11 cellular contexts compared by ENCODE assay signal in genomic region chr10:122018951-122019413, GRCh38. TPM values are rescaled to one million over a fixed set of nuclear protein-coding genes. Genes with fewer than 3 reads are reported as not detected.
DNase-seq lines count a peak whose midpoint lies in the region; ATAC-seq, FAIRE-seq and TF ChIP-seq lines count a peak whose summit lies in the region.
"Had no signal": no experiment of that assay in that cellular context is flagged by ENCODE, and none has a peak within 500 bp of the region (broad histone marks: within the 10 kb centered on the region; RNA-seq: fewer than 3 reads in every experiment).

No MANE protein-coding gene starts in this region.

- H3K4me1 Mint-ChIP-seq in GM23338 = peaks cover 21% of the 10 kb centered on the region

- H3K9me3 ChIP-seq in Panc1 (ENCODE audit: control insufficient read depth, insufficient read depth, low read depth, low read length) (no peaks in the 10 kb centered on the region), right atrium auricular region (no peaks in the 10 kb centered on the region)

- POLR2A ChIA-PET in Panc1 (lab: Charles Lee) = no interaction called here

- no peaks in the 10 kb centered on the region for H3K79me2 ChIP-seq in GM23338 (replicated peaks; ENCODE audit: insufficient read depth)

- H2AFZ ChIP-seq in GM23338 = peak overlapping the region; percentile 99

- H3K9ac ChIP-seq in rectal smooth muscle tissue (ENCODE audit: low read length) = peak overlapping the region; percentile 10

- in situ Hi-C loops in Panc1 (cut with HindIII; ENCODE audit: low pct_unique_long_range_greater_than_20kb, low sequenced_read_pairs) = no loop called here

- intact Hi-C loops in Panc1 (cut with micrococcal nuclease; ENCODE audit: unreplicated experiment) = no loop called here

- H3K27me3 ChIP-seq in GM23338 (ENCODE audit: insufficient read depth) (no peaks in the 10 kb centered on the region), Panc1 (ENCODE audit: control insufficient read depth, insufficient read depth, low read length) (no peaks in the 10 kb centered on the region), right atrium auricular region (no peaks in the 10 kb centered on the region), rectal smooth muscle tissue (ENCODE audit: control insufficient read depth, insufficient read depth, low read length) (no peaks in the 10 kb centered on the region)

- TF ChIP-seq CTCF in GM23338 (conservative IDR thresholded peaks at IDR 0.05; ENCODE audit: low read depth in 2 of 2) (no peak), Panc1 (IDR thresholded peaks at IDR 0.05) (no peak), right atrium auricular region (IDR thresholded peaks at IDR 0.05) (no peak), D721Med (IDR thresholded peaks at IDR 0.05; ENCODE audit: insufficient read depth, missing control alignments) (no peak)

- no peaks in the 10 kb centered on the region for H3K9me2 ChIP-seq in GM23338 (ENCODE audit: insufficient read depth)

- no peaks in the 10 kb centered on the region for H3F3A ChIP-seq in GM23338 (replicated peaks; ENCODE audit: low read depth)

- CTCF ChIA-PET in Panc1 (lab: Charles Lee) = interaction anchor here (0.6 kb wide), 1 partner anchor 36 kb away, joined by 7 read pairs; no protein-coding TSS in a partner anchor

- no TSS peak for BruUV-seq in Panc1 (replicated peaks; lab: Mats Ljungman, UMichigan)

- DNase-seq in GM23338 (ENCODE audit: low spot score) = no peak
- no peak for DNase-seq in Panc1 (ENCODE audit: low read depth, low spot score)
- no peak for DNase-seq in right atrium auricular region (ENCODE audit: low spot score)
- DNase-seq in D721Med (ENCODE audit: insufficient read length, low spot score) = no peak
- no peak for DNase-seq in stimulated activated CD8-positive, alpha-beta memory T cell treated with anti-CD3 and anti-CD28 coated beads, Interleukin-4, amount 100 ng/mL, for 48 hours
- no peak for DNase-seq in activated gamma-delta T cell (lab: John Stamatoyannopoulos, UW)
- no peak for DNase-seq in frontal cortex (ENCODE audit: low spot score in 2 of 2)
- DNase-seq: activated naive CD4-positive, alpha-beta T cell; stimulated activated naive CD4-positive, alpha-beta T cell treated with Interleukin-2 at 50 U/mL for 16 hours had no signal

- no peak overlapping the region for H3K4me3 Mint-ChIP-seq in GM23338

- H3K27ac Mint-ChIP-seq in GM23338 = peak overlapping the region; percentile 77; the same call in 1 of the 2 replicates

- FAIRE-seq in D721Med (lab: Jason Lieb, UNC) (no peak), frontal cortex (lab: Jason Lieb, UNC) (no peak)

- ATAC-seq in GM23338 = peak; percentile 16; the same call in 2 of the 3 replicates
- ATAC-seq in Panc1 = peak; percentile 80

- H3K27me3 Mint-ChIP-seq in GM23338 (ENCODE audit: insufficient read depth, low read depth, poor library complexity) = peaks cover 8% of the 10 kb centered on the region

- no peaks in the 10 kb centered on the region for H4K20me1 ChIP-seq in GM23338 (replicated peaks; ENCODE audit: insufficient read depth)

- peak overlapping the region; percentile 45; the same call in 1 of the 2 replicates for H3K4me2 ChIP-seq in GM23338

- no peaks in the 10 kb centered on the region for H3K36me3 ChIP-seq in GM23338 (ENCODE audit: insufficient read depth)
- no peaks in the 10 kb centered on the region for H3K36me3 ChIP-seq in Panc1 (ENCODE audit: control insufficient read depth, insufficient read depth, low read length)
- H3K36me3 ChIP-seq in right atrium auricular region = peaks cover 14% of the 10 kb centered on the region
- no peaks in the 10 kb centered on the region for H3K36me3 ChIP-seq in rectal smooth muscle tissue (ENCODE audit: control insufficient read depth, insufficient read depth, low read length)

- H3K9me3 Mint-ChIP-seq in GM23338 = no peaks in the 10 kb centered on the region; the same call in 2 of the 3 replicates

- H3K27ac ChIP-seq in GM23338 (ENCODE audit: low read depth) (no peak overlapping the region), Panc1 (ENCODE audit: low read length) (peak overlapping the region; percentile 63), right atrium auricular region (peak overlapping the region; percentile 71 to 87), rectal smooth muscle tissue (ENCODE audit: low read depth, low read length) (peak overlapping the region; percentile 76)
- H3K27ac ChIP-seq: dorsolateral prefrontal cortex had no signal

- H3K36me3 Mint-ChIP-seq in GM23338 (ENCODE audit: low read depth) = no peaks in the 10 kb centered on the region

- H3K4me3 ChIP-seq in GM23338 (no peak overlapping the region), Panc1 (ENCODE audit: low read depth in 2 of 2, low read length in 2 of 2) (peak overlapping the region; percentile 36 to 78), right atrium auricular region (peak overlapping the region in 1 of 2 donors; percentile 22), rectal smooth muscle tissue (ENCODE audit: low read length) (peak overlapping the region; percentile 46)

- H3K4me1 ChIP-seq in GM23338 (ENCODE audit: insufficient read depth) (peaks cover 20% of the 10 kb centered on the region), Panc1 (ENCODE audit: control insufficient read depth, insufficient read depth, low read length) (peaks cover 22% of the 10 kb centered on the region), right atrium auricular region (peaks cover 0 to 22% of the 10 kb centered on the region in 2 donors), rectal smooth muscle tissue (ENCODE audit: control insufficient read depth, insufficient read depth, low read length) (peaks cover 13% of the 10 kb centered on the region)

TF ChIP-seq in GM23338, 12 proteins besides CTCF, POLR2A, EP300 and RAD21 (continues in another document):
- TF ChIP-seq STAT1 (IDR thresholded peaks at IDR 0.05; ENCODE audit: unreplicated experiment) (no peak), ZNF114 (CRISPR knock-in tag; IDR thresholded peaks at IDR 0.05) (no peak), NANOG (IDR thresholded peaks at IDR 0.05; ENCODE audit: borderline replicate concordance) (no peak)

RNA-seq across cellular contexts. Expression of gene TACC2, which starts 30.0 kb away (rescaled TPM):
- 24.2 and 35.9 TPM in 2 replicates for total RNA-seq in GM23338 (2014; rRNA removed; shearing (Covaris generic))
- polyA plus RNA-seq in GM23338 (2016; fragmentation: Nextera tagmentation; extraction: Ambion mirVana) = 25.8 and 30.8 TPM in 2 replicates
- total RNA-seq in Panc1 (2021; ENCODE audit: unreplicated experiment) (133 TPM), right atrium auricular region (100 to 1,000 TPM; 247 to 286 TPM), frontal cortex (14.7 TPM)
- 134 TPM for polyA plus RNA-seq in Panc1 (2012; ENCODE audit: insufficient read length)

RNA-seq across cellular contexts. Expression of gene NSMCE4A, which starts 44.0 kb away (rescaled TPM):
- total RNA-seq in GM23338 (2014; rRNA removed; shearing (Covaris generic)) = 74.6 and 84.8 TPM in 2 replicates
- 85.3 and 94.9 TPM in 2 replicates for polyA plus RNA-seq in GM23338 (2016; fragmentation: Nextera tagmentation; extraction: Ambion mirVana)
- total RNA-seq in Panc1 (2021; ENCODE audit: unreplicated experiment) (72.2 TPM), right atrium auricular region (10 to 100 TPM; 34.2 to 34.9 TPM), frontal cortex (34.6 TPM)
- polyA plus RNA-seq in Panc1 (2012; ENCODE audit: insufficient read length) = 48.8 TPM
